Comparison of ENCODE assay signal across 8 cellular contexts in the genomic region with DNA sequence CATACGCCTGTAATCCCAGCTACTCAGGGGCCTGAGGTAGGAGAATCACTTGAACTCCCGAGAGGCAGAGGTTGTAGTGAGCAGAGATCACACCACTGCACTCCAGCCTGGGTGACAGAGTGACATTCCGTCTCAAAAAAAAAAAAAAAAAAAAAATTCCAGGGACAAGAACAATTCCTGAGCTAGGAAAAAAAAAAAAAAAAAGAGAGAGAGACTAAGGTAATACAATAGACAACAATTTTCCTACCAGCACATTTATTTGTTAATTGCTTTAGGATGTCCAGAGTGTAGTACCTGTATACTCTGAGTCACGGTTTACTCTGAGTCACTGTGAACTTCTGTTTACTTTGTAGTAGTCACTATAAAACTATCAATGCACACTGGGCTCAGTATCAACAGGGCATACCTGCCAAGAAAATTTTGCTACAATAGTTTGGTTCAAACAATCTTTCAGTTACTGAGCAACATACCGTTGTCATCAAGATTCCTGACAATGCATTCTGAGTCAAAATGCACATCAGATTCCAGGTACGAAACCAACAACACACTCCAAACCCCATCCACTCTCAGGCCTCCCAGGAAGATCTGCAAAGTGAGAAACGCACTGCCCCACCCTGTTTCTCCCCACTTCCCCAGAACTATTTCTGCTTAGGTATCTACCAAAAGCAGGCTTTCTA. TPM values are rescaled to one million over a fixed set of nuclear protein-coding genes. Genes with fewer than 3 reads are reported as not detected.
DNase-seq lines count a peak whose midpoint lies in the region; ATAC-seq, FAIRE-seq and TF ChIP-seq lines count a peak whose summit lies in the region.

No MANE protein-coding gene starts in this region.

- intact Hi-C loops in HepG2 (cut with micrococcal nuclease; ENCODE audit: unreplicated experiment): no loop called here

- no peak overlapping the region for H2AFZ ChIP-seq in HepG2 (ENCODE audit: low read length)

- in situ Hi-C loops in HepG2 (cut with HindIII; ENCODE audit: extremely low pct_ligation_motif_present, low pct_unique_long_range_greater_than_20kb): no loop called here

- peak overlapping the region; percentile 42; the same call in 1 of the 2 replicates for H3K9ac ChIP-seq in HepG2 (ENCODE audit: insufficient read depth, low read depth, low read length)

- POLR2A ChIA-PET in BJ (lab: Charles Lee): interaction anchor here (0.6 kb wide), 1 partner anchor 1266 kb away, joined by 4 read pairs; no protein-coding TSS in a partner anchor
- POLR2A ChIA-PET in HepG2 (lab: Yijun Ruan, JAX): interaction anchor here (0.6 to 1.4 kb wide), 7 partner anchors 11 to 141 kb away, joined by 3 to 6 read pairs (median 3); a partner anchor contains a TSS

- CTCF ChIA-PET in BJ (lab: Yijun Ruan, JAX): interaction anchor here (0.8 kb wide), 1 partner anchor 136 kb away, joined by 4 read pairs; no protein-coding TSS in a partner anchor
- CTCF ChIA-PET in HepG2 (lab: Yijun Ruan, JAX; ENCODE audit: low intra/inter-chr PET ratio, low total read pairs): no interaction called here

- peak; percentile 97 for ATAC-seq in HepG2
- ATAC-seq in GM21723 (IDR thresholded peaks at IDR 0.05; ENCODE audit: unreplicated experiment): no peak

- BruUV-seq in HepG2 (replicated peaks; lab: Mats Ljungman, UMichigan): no TSS peak

- no peaks in the 10 kb centered on the region for H3K9me3 ChIP-seq in HepG2 (ENCODE audit: low read length)

- H4K20me1 ChIP-seq in HepG2 (ENCODE audit: insufficient read depth, low read length): peaks cover 91% of the 10 kb centered on the region

- peak overlapping the region; percentile 64 for H3K27ac ChIP-seq in HepG2 (ENCODE audit: extremely low read length, insufficient read depth, low read length)

- H3K4me2 ChIP-seq in HepG2 (ENCODE audit: low read depth, low read length): peak overlapping the region; percentile 34

- TF ChIP-seq RAD21 in HepG2 (CRISPR knock-in tag; IDR thresholded peaks at IDR 0.05): no peak

- H3K27me3 ChIP-seq in BJ (ENCODE audit: control insufficient read depth, insufficient read depth, low read length): no peaks in the 10 kb centered on the region
- H3K27me3 ChIP-seq in HepG2 (ENCODE audit: control insufficient read depth in 1 of 2, insufficient read depth in 2 of 2, low read length in 2 of 2): no peaks in the 10 kb centered on the region

- no peak for TF ChIP-seq POLR2A in HepG2 (IDR thresholded peaks at IDR 0.05; ENCODE audit: insufficient read depth in 1 of 2, low read depth in 2 of 2, low read length in 2 of 2)

- H3K36me3 ChIP-seq in BJ (ENCODE audit: control insufficient read depth, insufficient read depth, low read length) (no peaks in the 10 kb centered on the region), HepG2 (replicated peaks in 1 of 2; ENCODE audit: control insufficient read depth in 1 of 2, insufficient read depth in 2 of 2, low read length in 2 of 2) (peaks cover 0 to 2% of the 10 kb centered on the region in 2 experiments; a peak in 1 of 5 replicates)

- peaks cover 71% of the 10 kb centered on the region for H3K4me1 ChIP-seq in HepG2 (ENCODE audit: insufficient read depth, low read length)

- WGBS in HepG2 (ENCODE audit: low lambda C conversion rate): 8% methylated on average over 7 of the region's 7 CpGs

- TF ChIP-seq EP300 in HepG2 (IDR thresholded peaks at IDR 0.05; ENCODE audit: low read depth in 2 of 2, low read length in 2 of 2) (peak in 1 of 2 experiments; percentile 81; a peak in 2 of 4 replicates), HepG2 (CRISPR knock-in tag; IDR thresholded peaks at IDR 0.05; ENCODE audit: borderline replicate concordance) (no peak)

- DNase-seq in BJ (ENCODE audit: low read depth) (peak; percentile 31), HPDE6-E6E7 (ENCODE audit: extremely low spot score) (peak; percentile 83), astrocyte of the hippocampus (ENCODE audit: low read depth, low spot score) (peak; percentile 79), HepG2 (ENCODE audit: low spot score) (peak; percentile 96), OCI-M2 (lab: John Stamatoyannopoulos, UW; ENCODE audit: unreplicated experiment) (no peak), MV-4-11 (lab: John Stamatoyannopoulos, UW) (no peak), GF-D8 (lab: John Stamatoyannopoulos, UW) (no peak)

- H3K4me3 ChIP-seq in BJ (ENCODE audit: low read depth, low read length): no peak overlapping the region
- no peak overlapping the region for H3K4me3 ChIP-seq in HepG2 (replicated peaks in 1 of 3; ENCODE audit: insufficient read depth in 1 of 3, low read depth in 2 of 3, low read length in 3 of 3)

- TF ChIP-seq CTCF in BJ (IDR thresholded peaks at IDR 0.05; ENCODE audit: insufficient read depth, low read depth, low read length) (no peak), HepG2 (CRISPR knock-in tag; IDR thresholded peaks at IDR 0.05) (no peak)

- peaks cover 89% of the 10 kb centered on the region for H3K79me2 ChIP-seq in HepG2 (ENCODE audit: insufficient read depth, low read length)

- FAIRE-seq in HepG2 (lab: Jason Lieb, UNC): no peak

TF ChIP-seq in HepG2, 621 proteins besides CTCF, POLR2A, EP300 and RAD21 (continues in another document):
- TF ChIP-seq, protein P1, sequence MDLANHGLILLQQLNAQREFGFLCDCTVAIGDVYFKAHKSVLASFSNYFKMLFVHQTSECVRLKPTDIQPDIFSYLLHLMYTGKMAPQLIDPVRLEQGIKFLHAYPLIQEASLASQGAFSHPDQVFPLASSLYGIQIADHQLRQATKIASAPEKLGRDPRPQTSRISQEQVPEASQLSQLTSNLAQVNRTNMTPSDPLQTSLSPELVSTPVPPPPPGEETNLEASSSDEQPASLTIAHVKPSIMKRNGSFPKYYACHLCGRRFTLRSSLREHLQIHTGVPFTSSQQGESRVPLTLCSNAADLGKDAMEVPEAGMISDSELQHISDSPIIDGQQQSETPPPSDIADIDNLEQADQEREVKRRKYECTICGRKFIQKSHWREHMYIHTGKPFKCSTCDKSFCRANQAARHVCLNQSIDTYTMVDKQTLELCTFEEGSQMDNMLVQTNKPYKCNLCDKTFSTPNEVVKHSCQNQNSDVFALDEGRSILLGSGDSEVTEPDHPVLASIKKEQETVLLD (CRISPR knock-in tag; IDR thresholded peaks at IDR 0.05; ENCODE audit: low read depth): no peak
- no peak for TF ChIP-seq WIZ (CRISPR knock-in tag; IDR thresholded peaks at IDR 0.05)
- peak; percentile 48; the same call in 1 of the 2 replicates for TF ChIP-seq NFE2L2 (IDR thresholded peaks at IDR 0.05; ENCODE audit: low read length)
- 0 out of 2 replicates have a peak, but pooled peaks have one; percentile 27 for TF ChIP-seq ZSCAN9 (CRISPR knock-in tag; IDR thresholded peaks at IDR 0.05; ENCODE audit: borderline replicate concordance)
- no peak for TF ChIP-seq EEA1 (CRISPR knock-in tag; IDR thresholded peaks at IDR 0.05; ENCODE audit: borderline replicate concordance)
- no peak for TF ChIP-seq STAT5B (CRISPR knock-in tag; IDR thresholded peaks at IDR 0.05)

RNA-seq across cellular contexts. Expression of a gene that starts 28.3 kb away (rescaled TPM):
- polyA plus RNA-seq in BJ (2011; rRNA removed) (2.0 and 7.1 TPM in 2 replicates), HepG2 (2011; rRNA removed) (6.5 and 9.5 TPM in 2 replicates)
- 8.6 and 16.7 TPM in 2 replicates for polyA minus RNA-seq in BJ (2011; rRNA and poly(A)+ RNA removed)
- total RNA-seq in HepG2 (2016; rRNA removed; fragmentation: Illumina TruSeq; extraction: Trizol): 46.0 and 46.3 TPM in 2 replicates
- 27.3 and 31.8 TPM in 2 replicates for total RNA-seq in HepG2 (2016; cell fraction: cytosol; rRNA removed; fragmentation: Illumina TruSeq; extraction: Trizol; ENCODE audit: low read depth)
- total RNA-seq in HepG2 (2016; cell fraction: insoluble cytoplasmic fraction; rRNA removed; fragmentation: Illumina TruSeq; extraction: Trizol): 36.6 and 47.1 TPM in 2 replicates
- total RNA-seq in HepG2 (2016; cell fraction: membrane; rRNA removed; fragmentation: Illumina TruSeq; extraction: Trizol): 57.4 and 59.2 TPM in 2 replicates
- 59.9 and 71.5 TPM in 2 replicates for total RNA-seq in HepG2 (2016; cell fraction: nucleus; rRNA removed; fragmentation: Illumina TruSeq; extraction: Trizol)
- 3.6 and 6.7 TPM in 2 replicates for polyA plus RNA-seq in HepG2 (2011; cell fraction: cytosol; rRNA removed)
- polyA plus RNA-seq in HepG2 (2011; cell fraction: nucleus; rRNA removed): 29.6 and 44.5 TPM in 2 replicates
- 93.3 and 101 TPM in 2 replicates for polyA plus RNA-seq in HepG2 (2012)
- polyA plus RNA-seq in HepG2 (2016; cell fraction: cytosol; fragmentation: Illumina TruSeq; extraction: Trizol; ENCODE audit: low read depth): 22.3 and 25.9 TPM in 2 replicates
- polyA plus RNA-seq in HepG2 (2016; cell fraction: insoluble cytoplasmic fraction; fragmentation: Illumina TruSeq; extraction: Trizol; ENCODE audit: low read depth): 65.2 and 84.9 TPM in 2 replicates
- 59.1 and 66.3 TPM in 2 replicates for polyA plus RNA-seq in HepG2 (2016; cell fraction: membrane; fragmentation: Illumina TruSeq; extraction: Trizol; ENCODE audit: low read depth)
- polyA plus RNA-seq in HepG2 (2016; cell fraction: nucleus; fragmentation: Illumina TruSeq; extraction: Trizol; ENCODE audit: insufficient read depth, low read depth): 115 and 116 TPM in 2 replicates
- polyA minus RNA-seq in HepG2 (2011; rRNA and poly(A)+ RNA removed; ENCODE audit: low replicate concordance): 11.7 TPM in 1 of 2 replicates, not detected in the other
- 13.2 and 23.5 TPM in 2 replicates for polyA minus RNA-seq in HepG2 (2011; cell fraction: cytosol; rRNA and poly(A)+ RNA removed)
- polyA minus RNA-seq in HepG2 (2011; cell fraction: nucleus; rRNA and poly(A)+ RNA removed): 110 and 124 TPM in 2 replicates

Comparison
In these comparisons a context has a peak if more than half of its experiments do, and no peak if none do; other contexts are left out.
1. DNase-seq: peak in BJ (single experiment), HPDE6-E6E7 (single experiment), astrocyte of the hippocampus (single experiment) and HepG2 (single experiment); none in OCI-M2 (single experiment), MV-4-11 (single experiment) and GF-D8 (single experiment).